8 cellular contexts compared by ENCODE assay signal in the genomic region with DNA sequence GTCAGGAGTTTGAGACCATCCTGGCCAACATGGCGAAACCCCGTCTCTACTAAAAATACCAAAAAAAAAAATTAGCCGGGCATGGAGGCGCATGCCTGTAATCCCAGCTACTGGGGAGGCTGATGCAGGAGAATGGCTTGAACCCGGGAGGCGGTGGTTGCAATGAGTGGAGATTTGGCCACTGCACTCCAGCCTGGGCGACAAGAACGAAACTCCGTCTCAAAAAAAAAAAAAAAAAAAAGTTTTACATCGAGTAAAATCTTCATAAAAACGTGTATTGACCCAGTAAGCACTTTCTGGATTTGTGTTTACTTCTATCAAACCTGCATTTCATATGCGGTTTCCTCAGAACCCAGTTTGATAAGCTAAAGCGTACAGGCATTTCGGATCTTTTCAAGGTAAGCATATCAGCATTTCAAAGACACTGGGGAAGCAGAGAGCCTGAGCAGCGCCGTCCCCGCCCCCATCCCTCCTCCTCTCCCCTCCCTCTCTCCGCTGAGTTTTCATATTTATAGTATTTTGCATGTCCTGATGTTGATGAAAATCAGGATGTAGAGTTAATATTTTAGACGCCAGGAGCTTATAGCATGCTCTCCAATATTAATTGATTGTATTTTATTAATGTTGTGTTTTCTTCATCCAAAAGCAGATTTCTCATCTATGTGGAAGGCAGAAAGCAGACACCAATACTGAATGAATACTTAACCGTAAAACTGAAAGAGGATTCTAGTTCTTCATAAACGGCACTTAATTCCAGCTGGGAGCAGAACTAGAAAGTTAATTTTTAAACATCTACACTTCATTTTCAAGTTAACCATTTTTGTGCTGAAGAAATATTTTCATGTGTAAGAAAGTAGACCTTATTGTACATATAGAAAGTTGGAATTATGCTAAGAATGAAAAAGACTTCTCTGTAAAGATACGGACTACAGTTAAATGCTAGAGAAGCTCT. TPM values are rescaled to one million over a fixed set of nuclear protein-coding genes. Genes with fewer than 3 reads are reported as not detected.
A peak's percentile ranks its signal among the peaks of the same experiment; 100 is the strongest.
DNase-seq lines count a peak whose midpoint lies in the region; ATAC-seq and TF ChIP-seq lines count a peak whose summit lies in the region.

No MANE protein-coding gene starts in this region.

- H3K27me3 Mint-ChIP-seq in activated naive CD8-positive, alpha-beta T cell treated with anti-CD3 and anti-CD28 coated beads, Interleukin-2, amount 10 ng/mL, durations not matched to agents 7 days and 5 days, result peaks cover 20% of the 10 kb centered on the region

- H3K4me3 Mint-ChIP-seq in activated naive CD8-positive, alpha-beta T cell treated with anti-CD3 and anti-CD28 coated beads, Interleukin-2, amount 10 ng/mL, durations not matched to agents 7 days and 5 days, result peak overlapping the region; percentile 55

- H3K4me3 ChIP-seq in heart left ventricle (peak overlapping the region in 10 of 12 donors; percentile 14 to 48 (median 26)), lower lobe of right lung (peak overlapping the region; percentile 42), uterus (peak overlapping the region; percentile 22 to 23)

- H3K9me3 Mint-ChIP-seq in activated naive CD8-positive, alpha-beta T cell treated with anti-CD3 and anti-CD28 coated beads, Interleukin-2, amount 10 ng/mL, durations not matched to agents 7 days and 5 days, result no peaks in the 10 kb centered on the region

- TF ChIP-seq CTCF in heart left ventricle (IDR thresholded peaks at IDR 0.05) (no peak), lower lobe of right lung (IDR thresholded peaks at IDR 0.05) (no peak), uterus (IDR thresholded peaks at IDR 0.05) (no peak)

- ATAC-seq in heart left ventricle (no peak), left ventricle myocardium superior (no peak), lower lobe of right lung (peak in 1 of 2 donors; percentile 72), GM21529 (IDR thresholded peaks at IDR 0.05; ENCODE audit: unreplicated experiment) (no peak)
- no peak for ATAC-seq in activated naive CD8-positive, alpha-beta T cell treated with anti-CD3 and anti-CD28 coated beads, Interleukin-2, amount 10 ng/mL, durations not matched to agents 7 days and 5 days (ENCODE audit: low read depth)

- H3K4me1 ChIP-seq in heart left ventricle (peaks cover 0 to 13% (median 0%) of the 10 kb centered on the region in 12 donors), lower lobe of right lung (no peaks in the 10 kb centered on the region), uterus (no peaks in the 10 kb centered on the region)

- intact Hi-C loops in heart left ventricle (cut with DNase I) (no loop called here), left ventricle myocardium superior (cut with micrococcal nuclease) (no loop called here), lower lobe of right lung (cut with DNase I) (no loop called here), uterus (cut with DNase I; ENCODE audit: low total_unique reads) (no loop called here)

- no peak overlapping the region for H3K27ac ChIP-seq in heart left ventricle
- H3K27ac ChIP-seq in lower lobe of right lung, result no peak overlapping the region
- peak overlapping the region in 1 of 2 donors; percentile 14 for H3K27ac ChIP-seq in uterus

- no peaks in the 10 kb centered on the region for H3K27me3 ChIP-seq in heart left ventricle
- H3K27me3 ChIP-seq in lower lobe of right lung (ENCODE audit: low read depth), result no peaks in the 10 kb centered on the region
- H3K27me3 ChIP-seq in uterus, result no peaks in the 10 kb centered on the region

- H3K36me3 ChIP-seq in heart left ventricle (no peaks in the 10 kb centered on the region), lower lobe of right lung (no peaks in the 10 kb centered on the region), uterus (no peaks in the 10 kb centered on the region)

- WGBS in heart left ventricle, 4 donors, result 31 to 39% (median 33%) methylated on average over 22 of the region's 22 CpGs

- TF ChIP-seq POLR2A in heart left ventricle (IDR thresholded peaks at IDR 0.05) (no peak), uterus (IDR thresholded peaks at IDR 0.05) (no peak)

- H3K9me3 ChIP-seq in heart left ventricle (no peaks in the 10 kb centered on the region), lower lobe of right lung (no peaks in the 10 kb centered on the region), uterus (no peaks in the 10 kb centered on the region)

- H3K27ac Mint-ChIP-seq in activated naive CD8-positive, alpha-beta T cell treated with anti-CD3 and anti-CD28 coated beads, Interleukin-2, amount 10 ng/mL, durations not matched to agents 7 days and 5 days, result no peak overlapping the region

- H3K4me1 Mint-ChIP-seq in activated naive CD8-positive, alpha-beta T cell treated with anti-CD3 and anti-CD28 coated beads, Interleukin-2, amount 10 ng/mL, durations not matched to agents 7 days and 5 days, result peaks cover 2% of the 10 kb centered on the region

- POLR2A ChIA-PET in activated naive CD8-positive, alpha-beta T cell treated with anti-CD3 and anti-CD28 coated beads, Interleukin-2, amount 10 ng/mL, durations not matched to agents 7 days and 5 days (lab: Charles Lee), result interaction anchor here (0.7 to 0.8 kb wide), 3 partner anchors 11 to 31 kb away, joined by 3 to 8 read pairs (median 3); no protein-coding TSS in a partner anchor

- no peaks in the 10 kb centered on the region for H3K36me3 Mint-ChIP-seq in activated naive CD8-positive, alpha-beta T cell treated with anti-CD3 and anti-CD28 coated beads, Interleukin-2, amount 10 ng/mL, durations not matched to agents 7 days and 5 days

- DNase-seq in heart left ventricle, result no peak
- DNase-seq in left ventricle myocardium superior, result no peak
- no peak for DNase-seq in activated naive CD8-positive, alpha-beta T cell treated with anti-CD3 and anti-CD28 coated beads, Interleukin-2, amount 10 ng/mL, durations not matched to agents 7 days and 5 days
- peak; percentile 52 for DNase-seq in lower lobe of right lung
- DNase-seq in uterus, result no peak
- no peak for DNase-seq in NCI-H226
- no peak for DNase-seq in islet precursor cell

RNA-seq across cellular contexts. Expression of gene HIP1R, which starts 9.2 kb away (rescaled TPM):
- total RNA-seq in heart left ventricle (10 to 100 TPM; 14.9 to 49.5 (median 19.6) TPM), left ventricle myocardium superior (27.4 TPM), lower lobe of right lung (28.2 TPM), uterus (10 to 100 TPM in 3 of 4 donors, 1 to 10 TPM in 1; 2.9 to 31.3 (median 25.8) TPM)
- polyA plus RNA-seq in heart left ventricle, result 10 to 100 TPM; 19.1 to 31.4 TPM
- 10 to 100 TPM; 54.7 to 57.8 TPM for total RNA-seq in activated naive CD8-positive, alpha-beta T cell treated with anti-CD3 and anti-CD28 coated beads, Interleukin-2, amount 10 ng/mL, durations not matched to agents 7 days and 5 days

RNA-seq across cellular contexts. Expression of gene CCDC62, which starts 51.7 kb away (rescaled TPM):
- total RNA-seq in heart left ventricle (1 to 10 TPM in 1 of 9 donors, under 1 TPM in 8; 0.40 to 1.1 (median 0.76) TPM), left ventricle myocardium superior (0.59 TPM), lower lobe of right lung (0.44 TPM), uterus (1 to 10 TPM in 2 of 4 donors, under 1 TPM in 2; 0.26 to 2.4 (median 1.1) TPM)
- under 1 TPM; 0.11 to 0.12 TPM for polyA plus RNA-seq in heart left ventricle
- under 1 TPM; 0.58 to 0.62 TPM for total RNA-seq in activated naive CD8-positive, alpha-beta T cell treated with anti-CD3 and anti-CD28 coated beads, Interleukin-2, amount 10 ng/mL, durations not matched to agents 7 days and 5 days
